14 cellular contexts compared by ENCODE assay signal in genomic region chr3:77601853-77602440, GRCh38.
"Had no signal": no experiment of that assay in that cellular context is flagged by ENCODE, and none has a peak within 500 bp of the region (broad histone marks: within the 10 kb centered on the region; RNA-seq: fewer than 3 reads in every experiment).

No MANE protein-coding gene starts in this region.

- H3K27ac ChIP-seq: dorsolateral prefrontal cortex, heart left ventricle, spleen, stomach had no signal

- DNase-seq: cortex of kidney; dorsolateral prefrontal cortex; effector CD8-positive, alpha-beta T cell; heart left ventricle; hippocampal formation; left colon; naive B cell; spleen; stimulated activated CD4-positive, alpha-beta T cell treated with anti-CD3 and anti-CD28 coated beads, Interleukin-15, amount 100 ng/mL, for 24 hours; stimulated activated CD4-positive, alpha-beta T cell treated with anti-CD3 and anti-CD28 coated beads, Interleukin-1b, Interleukin-23, amount 100 ng/mL, for 48 hours; stimulated activated CD4-positive, alpha-beta T cell treated with anti-CD3 and anti-CD28 coated beads, Interleukin-4, amount 100 ng/mL, for 4 hours; stimulated activated naive CD4-positive, alpha-beta T cell; stomach had no signal

- H3K27me3 ChIP-seq: dorsolateral prefrontal cortex, heart left ventricle, spleen, stomach had no signal

- H3K4me1 ChIP-seq: heart left ventricle, spleen, stomach had no signal

- ATAC-seq: heart left ventricle, left colon, sciatic nerve had no signal

- H3K36me3 ChIP-seq: heart left ventricle, spleen, stomach had no signal

- H3K4me3 ChIP-seq: dorsolateral prefrontal cortex, heart left ventricle, spleen, stomach had no signal

- H3K9me3 ChIP-seq: heart left ventricle, stomach had no signal
